In genomic region chr10:46268076-46268881, GRCh38 we compare ENCODE assay signal across 11 cellular contexts. TPM values are rescaled to one million over a fixed set of nuclear protein-coding genes. Genes with fewer than 3 reads are reported as not detected.
A peak's percentile ranks its signal among the peaks of the same experiment; 100 is the strongest.
DNase-seq lines count a peak whose midpoint lies in the region; ATAC-seq lines count a peak whose summit lies in the region.
"Had no signal": no experiment of that assay in that cellular context is flagged by ENCODE, and none has a peak within 500 bp of the region (broad histone marks: within the 10 kb centered on the region; RNA-seq: fewer than 3 reads in every experiment).

No MANE protein-coding gene starts in this region.

- H3K4me3 Mint-ChIP-seq in naive thymus-derived CD4-positive, alpha-beta T cell, result no peak overlapping the region

- no peaks in the 10 kb centered on the region for H3K27me3 Mint-ChIP-seq in naive thymus-derived CD4-positive, alpha-beta T cell

- no peak overlapping the region for H3K9ac ChIP-seq in mesenchymal stem cell (ENCODE audit: low read length)

- H3K4ac ChIP-seq in mesenchymal stem cell (ENCODE audit: low read depth in 1 of 2, low read length in 2 of 2), result no peak overlapping the region

- no peak overlapping the region for H2AK5ac ChIP-seq in mesenchymal stem cell (ENCODE audit: low read length, severe bottlenecking)

- H3K4me3 ChIP-seq in GM08714 (ENCODE audit: low read length) (peak overlapping the region; percentile 47; the same call in 1 of the 2 replicates), mesenchymal stem cell (ENCODE audit: insufficient read depth in 1 of 2, low read depth in 1 of 2, low read length in 2 of 2) (no peak overlapping the region)
- peak overlapping the region; percentile 84 for H3K4me3 ChIP-seq in naive thymus-derived CD4-positive, alpha-beta T cell (ENCODE audit: low read length)
- H3K4me3 ChIP-seq: left ventricle myocardium inferior had no signal

- peak; percentile 41 to 43 for DNase-seq in activated CD4-positive, alpha-beta T cell treated with anti-CD3 and anti-CD28 coated beads, Interleukin-2, amount 50 U/mL, for 24 hours (ENCODE audit: low read depth in 1 of 2, low spot score in 1 of 2)
- peak in 8 of 9 donors; percentile 31 to 80 (median 62) for DNase-seq in naive thymus-derived CD4-positive, alpha-beta T cell
- DNase-seq in SKM-1 (lab: John Stamatoyannopoulos, UW; ENCODE audit: unreplicated experiment) (no peak), mesenchymal stem cell (no peak), amygdala (lab: John Stamatoyannopoulos, UW) (no peak), ureter (ENCODE audit: low spot score) (no peak)
- DNase-seq: left ventricle myocardium inferior had no signal

- H4K91ac ChIP-seq in mesenchymal stem cell (ENCODE audit: low read length), result no peak overlapping the region

- H2AFZ ChIP-seq in mesenchymal stem cell (ENCODE audit: low read depth, low read length), result no peak overlapping the region

- H3K4me1 ChIP-seq in naive thymus-derived CD4-positive, alpha-beta T cell (ENCODE audit: control insufficient read depth in 2 of 2, insufficient read depth in 2 of 2, low read length in 2 of 2), result peaks cover 42 to 56% of the 10 kb centered on the region in 2 donors
- no peaks in the 10 kb centered on the region for H3K4me1 ChIP-seq in mesenchymal stem cell (ENCODE audit: control insufficient read depth, insufficient read depth, low read depth, low read length)
- H3K4me1 ChIP-seq: Caco-2, left ventricle myocardium inferior had no signal

- WGBS in mesenchymal stem cell, result 71% methylated on average over 9 of the region's 10 CpGs

- H3K36me3 Mint-ChIP-seq in naive thymus-derived CD4-positive, alpha-beta T cell, result peaks cover 0 to 4% (median 4%) of the 10 kb centered on the region in 5 donors

- POLR2A ChIA-PET in naive thymus-derived CD4-positive, alpha-beta T cell (lab: Charles Lee), result interaction anchor here (0.7 to 4.2 kb wide), 6 partner anchors 16 to 173 kb away, joined by 3 to 33 read pairs (median 7); no protein-coding TSS in a partner anchor

- H3K27ac Mint-ChIP-seq in naive thymus-derived CD4-positive, alpha-beta T cell, result no peak overlapping the region

- no peak overlapping the region for H3K23ac ChIP-seq in mesenchymal stem cell (ENCODE audit: low read length in 2 of 2)

- H3K79me1 ChIP-seq in mesenchymal stem cell (replicated peaks; ENCODE audit: low read length, poor library complexity, severe bottlenecking), result no peaks in the 10 kb centered on the region

- ATAC-seq in HG02840 (IDR thresholded peaks at IDR 0.05; ENCODE audit: low FRiP score, unreplicated experiment), result peak; percentile 64
- ATAC-seq in naive thymus-derived CD4-positive, alpha-beta T cell, result peak; percentile 90

- H2BK15ac ChIP-seq in mesenchymal stem cell (ENCODE audit: low read depth, poor library complexity, severe bottlenecking), result no peak overlapping the region

- H3K27me3 ChIP-seq in naive thymus-derived CD4-positive, alpha-beta T cell (ENCODE audit: control insufficient read depth in 2 of 2, insufficient read depth in 2 of 2, low read length in 2 of 2), result no peaks in the 10 kb centered on the region
- H3K27me3 ChIP-seq in mesenchymal stem cell (ENCODE audit: control insufficient read depth in 1 of 2, insufficient read depth in 1 of 2, low read length in 2 of 2), result peaks cover 0 to 6% of the 10 kb centered on the region in 2 experiments

- no peak overlapping the region for H2BK12ac ChIP-seq in mesenchymal stem cell (ENCODE audit: low read length in 2 of 2)

- H2BK120ac ChIP-seq in mesenchymal stem cell (ENCODE audit: low read depth, low read length), result no peak overlapping the region

- H3K9me3 Mint-ChIP-seq in naive thymus-derived CD4-positive, alpha-beta T cell, result no peaks in the 10 kb centered on the region

- CTCF ChIA-PET in naive thymus-derived CD4-positive, alpha-beta T cell (lab: Charles Lee), result no interaction called here

- peaks cover 34 to 61% (median 54%) of the 10 kb centered on the region in 7 donors for H3K4me1 Mint-ChIP-seq in naive thymus-derived CD4-positive, alpha-beta T cell

- H3K4me2 ChIP-seq in mesenchymal stem cell (ENCODE audit: low read length, poor library complexity, severe bottlenecking), result no peak overlapping the region

- peak overlapping the region in 1 of 2 experiments; percentile 22 for H3K14ac ChIP-seq in mesenchymal stem cell (ENCODE audit: low read length in 2 of 2)

- no peaks in the 10 kb centered on the region for H3K36me3 ChIP-seq in naive thymus-derived CD4-positive, alpha-beta T cell (ENCODE audit: control insufficient read depth in 2 of 3, insufficient read depth in 3 of 3, low read length in 3 of 3)
- no peaks in the 10 kb centered on the region for H3K36me3 ChIP-seq in mesenchymal stem cell (ENCODE audit: control insufficient read depth in 1 of 2, insufficient read depth in 2 of 2, low read depth in 1 of 2, low read length in 2 of 2)
- H3K36me3 ChIP-seq: left ventricle myocardium inferior had no signal

- no peak overlapping the region for H3K18ac ChIP-seq in mesenchymal stem cell (ENCODE audit: low read depth in 1 of 2, low read length in 2 of 2)

- peak overlapping the region; percentile 86 for H3K27ac ChIP-seq in naive thymus-derived CD4-positive, alpha-beta T cell (ENCODE audit: low read depth, low read length)
- H3K27ac ChIP-seq in mesenchymal stem cell (ENCODE audit: low read length, poor library complexity, severe bottlenecking), result no peak overlapping the region
- H3K27ac ChIP-seq: left ventricle myocardium inferior had no signal

- intact Hi-C loops in naive thymus-derived CD4-positive, alpha-beta T cell (cut with micrococcal nuclease), result loop anchor here in 1 of 2 donors (5.0 kb wide), 2 partner anchors 41 to 246 kb away; no protein-coding TSS in a partner anchor

- H2BK5ac ChIP-seq in mesenchymal stem cell (ENCODE audit: low read depth, low read length, poor library complexity, severe bottlenecking), result no peak overlapping the region

- H3K9me3 ChIP-seq in naive thymus-derived CD4-positive, alpha-beta T cell (ENCODE audit: control insufficient read depth in 2 of 3, low read length in 3 of 3), result no peaks in the 10 kb centered on the region
- H3K9me3 ChIP-seq in mesenchymal stem cell (ENCODE audit: control insufficient read depth, low read length), result no peaks in the 10 kb centered on the region
- H3K9me3 ChIP-seq: Caco-2, left ventricle myocardium inferior had no signal

- H4K8ac ChIP-seq in mesenchymal stem cell (ENCODE audit: low read length), result no peak overlapping the region

RNA-seq across cellular contexts. Expression of gene ANTXRL, which starts 18.5 kb away (rescaled TPM):
- total RNA-seq in naive thymus-derived CD4-positive, alpha-beta T cell, result under 1 TPM in 1 of 5 experiments, not detected in 4; 0.97 TPM
- not detected for polyA plus RNA-seq in naive thymus-derived CD4-positive, alpha-beta T cell
- not detected for polyA plus RNA-seq in mesenchymal stem cell (2013, experiment 1 of 2)
- not detected for polyA plus RNA-seq in mesenchymal stem cell (2013, experiment 2 of 2)
- total RNA-seq in ureter, result not detected
- total RNA-seq: Caco-2, left ventricle myocardium inferior, temporal lobe had no signal

Comparison
In these comparisons a context has a peak if more than half of its experiments do, and no peak if none do; other contexts are left out.
1. H3K4me3 ChIP-seq: peak in GM08714 (single experiment) and naive thymus-derived CD4-positive, alpha-beta T cell (single experiment); none in mesenchymal stem cell (0 of 2).
2. DNase-seq: peak in activated CD4-positive, alpha-beta T cell treated with anti-CD3 and anti-CD28 coated beads, Interleukin-2, amount 50 U/mL, for 24 hours (2 of 2) and naive thymus-derived CD4-positive, alpha-beta T cell (8 of 9); none in SKM-1 (single experiment), mesenchymal stem cell (single experiment), amygdala (0 of 56) and ureter (single experiment).